8 cellular contexts compared by ENCODE assay signal in the genomic region with DNA sequence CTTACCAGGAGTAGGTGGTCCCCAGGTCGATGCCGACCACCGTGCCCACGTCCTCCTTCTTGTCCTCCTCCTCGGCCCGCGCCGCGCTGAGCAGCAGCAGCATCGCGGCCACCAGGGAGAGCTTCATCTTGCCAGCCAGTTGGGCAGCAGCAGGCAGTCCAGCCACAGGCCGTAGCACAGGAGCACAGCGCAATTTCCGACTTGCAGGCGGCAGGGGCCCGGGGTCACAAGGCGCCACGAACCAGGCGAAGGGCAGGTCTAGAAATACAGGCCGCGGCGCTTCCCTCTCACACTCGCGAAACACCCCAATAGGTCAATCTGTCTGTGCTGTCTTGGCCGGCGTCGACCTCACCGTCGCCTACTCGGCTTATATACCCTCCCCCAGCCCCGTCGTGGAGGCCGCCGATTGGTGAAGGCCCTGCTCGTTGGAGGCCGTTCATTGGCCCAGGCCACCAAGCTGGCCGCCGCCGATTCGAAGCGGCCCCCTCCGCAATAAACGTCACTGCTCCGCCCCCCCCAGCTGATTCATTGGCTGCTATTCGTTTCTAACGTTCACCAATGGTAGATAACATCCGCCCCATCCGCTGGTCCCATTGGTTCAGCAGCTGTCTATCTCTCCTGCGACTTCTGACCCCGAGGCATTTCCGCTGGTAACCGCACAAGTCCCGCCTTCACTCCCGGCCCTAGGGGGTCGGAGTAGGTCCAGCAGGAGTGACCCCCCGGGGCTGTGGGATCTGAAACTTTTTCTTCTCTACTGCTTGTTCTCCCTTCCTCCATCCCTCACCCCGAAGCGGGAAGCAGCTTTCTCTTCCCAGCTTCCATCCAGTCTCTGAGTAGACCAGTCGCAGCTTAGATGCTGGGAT. TPM values are rescaled to one million over a fixed set of nuclear protein-coding genes. Genes with fewer than 3 reads are reported as not detected.
DNase-seq lines count a peak whose midpoint lies in the region; ATAC-seq and TF ChIP-seq lines count a peak whose summit lies in the region.

A gene (minus strand): TSS at position 344 of the 863 bp plus-strand sequence. CDS start 217 bp downstream, at position 127.

- peak within 1 kb of the TSS; percentile 99 for H3K9ac ChIP-seq in PC-3 (ENCODE audit: low read length)

- intact Hi-C loops in PC-3 (cut with micrococcal nuclease) (loop anchor here (1.0 kb wide), 1 partner anchor 56 kb away; no protein-coding TSS in a partner anchor), mucosa of descending colon (cut with DNase I, micrococcal nuclease) (no loop called here)

- H3F3A ChIP-seq in PC-3 (ENCODE audit: low read length, unreplicated experiment), result peaks cover 6% of the 10 kb centered on the region

- POLR2A ChIA-PET in PC-3 (lab: Charles Lee; ENCODE audit: unreplicated experiment), result interaction anchor here (0.5 to 1.0 kb wide), 7 partner anchors 19 to 1897 kb away, joined by 3 to 7 read pairs (median 4); no protein-coding TSS in a partner anchor

- H3K9me3 ChIP-seq in PC-3 (ENCODE audit: low read length) (no peaks in the 10 kb centered on the region), mucosa of descending colon (no peaks in the 10 kb centered on the region)

- H3K79me2 ChIP-seq in PC-3 (ENCODE audit: low read length), result peaks cover 58% of the 10 kb centered on the region

- DNase-seq in DMS153 treated with DMSO at 0.1 percent for 48 hours (lab: John Stamatoyannopoulos, UW; ENCODE audit: unreplicated experiment), result peak; percentile 99
- DNase-seq in PC-3, result peak; percentile 97
- peak; percentile 99 for DNase-seq in activated T-cell treated with anti-CD3 and anti-CD28 coated beads for 48 hours (ENCODE audit: low read depth)
- DNase-seq in epithelial cell of prostate (ENCODE audit: low read depth, low spot score), result peak; percentile 97
- DNase-seq in mucosa of descending colon, result peak; percentile 99 to 100 (median 100)
- peak; percentile 99 for DNase-seq in stimulated activated CD8-positive, alpha-beta memory T cell treated with anti-CD3 and anti-CD28 coated beads, Interleukin-4, amount 100 ng/mL, for 24 hours (ENCODE audit: low read depth)

- peaks cover 43% of the 10 kb centered on the region for H3K4me1 ChIP-seq in PC-3 (ENCODE audit: insufficient read depth, low read length)
- peaks cover 35% of the 10 kb centered on the region for H3K4me1 ChIP-seq in mucosa of descending colon (ENCODE audit: low read depth)

- H3K9me2 ChIP-seq in PC-3 (replicated peaks; ENCODE audit: low read length), result no peaks in the 10 kb centered on the region

- TF ChIP-seq CTCF in PC-3 (conservative IDR thresholded peaks at IDR 0.05; ENCODE audit: low read depth, low read length), result no peak
- TF ChIP-seq CTCF in mucosa of descending colon (IDR thresholded peaks at IDR 0.05), result no peak

- CTCF ChIA-PET in PC-3 (lab: Charles Lee), result no interaction called here

- no TSS peak for BruUV-seq in PC-3 (replicated peaks; lab: Mats Ljungman, UMichigan)

- peaks cover 48% of the 10 kb centered on the region for H4K20me1 ChIP-seq in PC-3 (ENCODE audit: low read length)

- H2AFZ ChIP-seq in PC-3 (ENCODE audit: low read length), result peak within 1 kb of the TSS; percentile 75

- H3K27ac ChIP-seq in PC-3 (ENCODE audit: low read length) (peak within 1 kb of the TSS; percentile 72), epithelial cell of prostate (peak within 1 kb of the TSS; percentile 96)

- H3K36me3 ChIP-seq in PC-3 (ENCODE audit: low read depth, low read length), result peaks cover 46% of the 10 kb centered on the region
- peaks cover 12% of the 10 kb centered on the region for H3K36me3 ChIP-seq in mucosa of descending colon (ENCODE audit: low read depth)

- TF ChIP-seq RAD21 in Ishikawa (IDR thresholded peaks at IDR 0.05; ENCODE audit: low read depth), result no peak

- TF ChIP-seq EP300 in Ishikawa (IDR thresholded peaks at IDR 0.05; ENCODE audit: borderline replicate concordance), result no peak; the same call in 1 of the 2 replicates

- H3K4me3 ChIP-seq in PC-3 (ENCODE audit: low read length) (peak within 1 kb of the TSS; percentile 93), mucosa of descending colon (peak within 1 kb of the TSS; percentile 85)

- no peaks in the 10 kb centered on the region for H3K27me3 ChIP-seq in PC-3 (ENCODE audit: low read length)

- peak; percentile 88 for ATAC-seq in GM21576 (IDR thresholded peaks at IDR 0.05; ENCODE audit: unreplicated experiment)
- peak; percentile 80 for ATAC-seq in PC-3
- ATAC-seq in mucosa of descending colon, result peak; percentile 97

- H3K4me2 ChIP-seq in PC-3 (ENCODE audit: low read length), result peak within 1 kb of the TSS; percentile 92

TF ChIP-seq in Ishikawa, 13 proteins besides CTCF, POLR2A, EP300 and RAD21:
- TF ChIP-seq EGR1 (IDR thresholded peaks at IDR 0.05), result no peak
- TF ChIP-seq CEBPB (IDR thresholded peaks at IDR 0.05), result no peak
- TF ChIP-seq ZBTB7A (IDR thresholded peaks at IDR 0.05; ENCODE audit: low read depth), result no peak
- peak; percentile 6; the same call in 1 of the 2 replicates for TF ChIP-seq NFIC (IDR thresholded peaks at IDR 0.05)
- TF ChIP-seq YY1 (IDR thresholded peaks at IDR 0.05; ENCODE audit: low read depth), result no peak
- TF ChIP-seq CREB1 (IDR thresholded peaks at IDR 0.05; ENCODE audit: low read depth), result peak; percentile 91
- TF ChIP-seq, protein P1, sequence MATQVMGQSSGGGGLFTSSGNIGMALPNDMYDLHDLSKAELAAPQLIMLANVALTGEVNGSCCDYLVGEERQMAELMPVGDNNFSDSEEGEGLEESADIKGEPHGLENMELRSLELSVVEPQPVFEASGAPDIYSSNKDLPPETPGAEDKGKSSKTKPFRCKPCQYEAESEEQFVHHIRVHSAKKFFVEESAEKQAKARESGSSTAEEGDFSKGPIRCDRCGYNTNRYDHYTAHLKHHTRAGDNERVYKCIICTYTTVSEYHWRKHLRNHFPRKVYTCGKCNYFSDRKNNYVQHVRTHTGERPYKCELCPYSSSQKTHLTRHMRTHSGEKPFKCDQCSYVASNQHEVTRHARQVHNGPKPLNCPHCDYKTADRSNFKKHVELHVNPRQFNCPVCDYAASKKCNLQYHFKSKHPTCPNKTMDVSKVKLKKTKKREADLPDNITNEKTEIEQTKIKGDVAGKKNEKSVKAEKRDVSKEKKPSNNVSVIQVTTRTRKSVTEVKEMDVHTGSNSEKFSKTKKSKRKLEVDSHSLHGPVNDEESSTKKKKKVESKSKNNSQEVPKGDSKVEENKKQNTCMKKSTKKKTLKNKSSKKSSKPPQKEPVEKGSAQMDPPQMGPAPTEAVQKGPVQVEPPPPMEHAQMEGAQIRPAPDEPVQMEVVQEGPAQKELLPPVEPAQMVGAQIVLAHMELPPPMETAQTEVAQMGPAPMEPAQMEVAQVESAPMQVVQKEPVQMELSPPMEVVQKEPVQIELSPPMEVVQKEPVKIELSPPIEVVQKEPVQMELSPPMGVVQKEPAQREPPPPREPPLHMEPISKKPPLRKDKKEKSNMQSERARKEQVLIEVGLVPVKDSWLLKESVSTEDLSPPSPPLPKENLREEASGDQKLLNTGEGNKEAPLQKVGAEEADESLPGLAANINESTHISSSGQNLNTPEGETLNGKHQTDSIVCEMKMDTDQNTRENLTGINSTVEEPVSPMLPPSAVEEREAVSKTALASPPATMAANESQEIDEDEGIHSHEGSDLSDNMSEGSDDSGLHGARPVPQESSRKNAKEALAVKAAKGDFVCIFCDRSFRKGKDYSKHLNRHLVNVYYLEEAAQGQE (IDR thresholded peaks at IDR 0.05; ENCODE audit: low read depth), result no peak
- no peak for TF ChIP-seq TCF12 (IDR thresholded peaks at IDR 0.05; ENCODE audit: low read depth)
- peak; percentile 87 for TF ChIP-seq TAF1 (IDR thresholded peaks at IDR 0.05; ENCODE audit: low read depth)
- peak; percentile 34; the same call in 1 of the 2 replicates for TF ChIP-seq FOXM1 (IDR thresholded peaks at IDR 0.05; ENCODE audit: borderline replicate concordance, low read depth)
- TF ChIP-seq TEAD4 (IDR thresholded peaks at IDR 0.05), result no peak
- TF ChIP-seq, protein P2, sequence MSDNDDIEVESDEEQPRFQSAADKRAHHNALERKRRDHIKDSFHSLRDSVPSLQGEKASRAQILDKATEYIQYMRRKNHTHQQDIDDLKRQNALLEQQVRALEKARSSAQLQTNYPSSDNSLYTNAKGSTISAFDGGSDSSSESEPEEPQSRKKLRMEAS (IDR thresholded peaks at IDR 0.05), result peak; percentile 0; the same call in 1 of the 2 replicates
- TF ChIP-seq, protein P3, sequence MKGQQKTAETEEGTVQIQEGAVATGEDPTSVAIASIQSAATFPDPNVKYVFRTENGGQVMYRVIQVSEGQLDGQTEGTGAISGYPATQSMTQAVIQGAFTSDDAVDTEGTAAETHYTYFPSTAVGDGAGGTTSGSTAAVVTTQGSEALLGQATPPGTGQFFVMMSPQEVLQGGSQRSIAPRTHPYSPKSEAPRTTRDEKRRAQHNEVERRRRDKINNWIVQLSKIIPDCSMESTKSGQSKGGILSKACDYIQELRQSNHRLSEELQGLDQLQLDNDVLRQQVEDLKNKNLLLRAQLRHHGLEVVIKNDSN (IDR thresholded peaks at IDR 0.05), result no peak; the same call in 1 of the 2 replicates

RNA-seq across cellular contexts. Expression of the gene that starts here (rescaled TPM):
- total RNA-seq in PC-3 (2014; rRNA removed) (112 and 142 TPM in 2 replicates), mucosa of descending colon (100 to 1,000 TPM; 119 to 194 (median 150) TPM)

Comparison
In these comparisons a context has a peak if more than half of its experiments do, and no peak if none do; other contexts are left out.
1. Peak in every context shown above with its lines: DNase-seq, ATAC-seq, H3K4me3 ChIP-seq and H3K27ac ChIP-seq.